In genomic region chr1:206674236-206674635, GRCh38 we compare ENCODE assay signal across 13 cellular contexts. TPM values are rescaled to one million over a fixed set of nuclear protein-coding genes. Genes with fewer than 3 reads are reported as not detected.
DNase-seq lines count a peak whose midpoint lies in the region; ATAC-seq, FAIRE-seq and TF ChIP-seq lines count a peak whose summit lies in the region.
"Had no signal": no experiment of that assay in that cellular context is flagged by ENCODE, and none has a peak within 500 bp of the region (broad histone marks: within the 10 kb centered on the region; RNA-seq: fewer than 3 reads in every experiment).

No MANE protein-coding gene starts in this region.

- H3K36me3 ChIP-seq in BLaER1 treated with 17β-estradiol and CSF1 and Interleukin-3, amounts not matched to agents 10 nM and 100 nM: no peaks in the 10 kb centered on the region
- H3K36me3 ChIP-seq in RWPE2 (ENCODE audit: low read depth): no peaks in the 10 kb centered on the region
- H3K36me3 ChIP-seq in gastrocnemius medialis: no peaks in the 10 kb centered on the region
- H3K36me3 ChIP-seq in HepG2 (replicated peaks in 1 of 2; ENCODE audit: control insufficient read depth in 1 of 2, insufficient read depth in 2 of 2, low read length in 2 of 2): no peaks in the 10 kb centered on the region

- no peak for TF ChIP-seq EP300 in HepG2 (IDR thresholded peaks at IDR 0.05; ENCODE audit: low read depth in 2 of 2, low read length in 2 of 2)
- no peak for TF ChIP-seq EP300 in HepG2 (CRISPR knock-in tag; IDR thresholded peaks at IDR 0.05; ENCODE audit: borderline replicate concordance)

- no peak for TF ChIP-seq CTCF in RWPE2 (IDR thresholded peaks at IDR 0.05; ENCODE audit: poor library complexity, severe bottlenecking)
- TF ChIP-seq CTCF in foreskin keratinocyte (conservative IDR thresholded peaks at IDR 0.05): no peak
- no peak for TF ChIP-seq CTCF in gastrocnemius medialis (IDR thresholded peaks at IDR 0.05 in 4 of 5, conservative IDR thresholded peaks at IDR 0.05 in 1 of 5)
- TF ChIP-seq CTCF in HepG2 (CRISPR knock-in tag; IDR thresholded peaks at IDR 0.05): no peak

- no peak for TF ChIP-seq POLR2A in gastrocnemius medialis (IDR thresholded peaks at IDR 0.05)
- no peak for TF ChIP-seq POLR2A in HepG2 (IDR thresholded peaks at IDR 0.05; ENCODE audit: insufficient read depth in 1 of 2, low read depth in 2 of 2, low read length in 2 of 2)

- peak overlapping the region in 1 of 11 experiments; percentile 40; a peak in 1 of 22 replicates for H3K27ac ChIP-seq in BLaER1 treated with 17β-estradiol and CSF1 and Interleukin-3, amounts not matched to agents 10 nM and 100 nM
- peak overlapping the region; percentile 46 for H3K27ac ChIP-seq in RWPE2 (ENCODE audit: poor library complexity, severe bottlenecking)
- peak overlapping the region; percentile 85 for H3K27ac ChIP-seq in foreskin keratinocyte
- peak overlapping the region; percentile 50 to 66 (median 62) for H3K27ac ChIP-seq in gastrocnemius medialis
- no peak overlapping the region for H3K27ac ChIP-seq in HepG2 (ENCODE audit: extremely low read length, insufficient read depth, low read length)

- peaks cover 42 to 100% (median 86%) of the 10 kb centered on the region in 10 experiments for H3K4me1 ChIP-seq in BLaER1 treated with 17β-estradiol and CSF1 and Interleukin-3, amounts not matched to agents 10 nM and 100 nM
- H3K4me1 ChIP-seq in RWPE2 (ENCODE audit: insufficient read depth, poor library complexity, severe bottlenecking) (peaks cover 11% of the 10 kb centered on the region), foreskin keratinocyte (peaks cover 28% of the 10 kb centered on the region), gastrocnemius medialis (peaks cover 8 to 30% of the 10 kb centered on the region in 2 donors), HepG2 (ENCODE audit: insufficient read depth, low read length) (0 out of 2 replicates have a peak, but pooled peaks cover 16% of the 10 kb centered on the region)

- POLR2A ChIA-PET in HepG2 (lab: Yijun Ruan, JAX): interaction anchor here (1.0 kb wide), 1 partner anchor 10 kb away, joined by 3 read pairs; no protein-coding TSS in a partner anchor

- H3K79me2 ChIP-seq in HepG2 (ENCODE audit: insufficient read depth, low read length): no peaks in the 10 kb centered on the region

- H3K9ac ChIP-seq in BLaER1 treated with 17β-estradiol and CSF1 and Interleukin-3, amounts not matched to agents 10 nM and 100 nM: no peak overlapping the region
- no peak overlapping the region for H3K9ac ChIP-seq in HepG2 (ENCODE audit: insufficient read depth, low read depth, low read length)

- H3K9me3 ChIP-seq in BLaER1 treated with 17β-estradiol and CSF1 and Interleukin-3, amounts not matched to agents 10 nM and 100 nM (replicated peaks in 1 of 11): no peaks in the 10 kb centered on the region
- H3K9me3 ChIP-seq in RWPE2 (ENCODE audit: severe bottlenecking) (no peaks in the 10 kb centered on the region), gastrocnemius medialis (no peaks in the 10 kb centered on the region), HepG2 (ENCODE audit: low read length) (no peaks in the 10 kb centered on the region)

- H3K4me2 ChIP-seq in BLaER1 treated with 17β-estradiol and CSF1 and Interleukin-3, amounts not matched to agents 10 nM and 100 nM: peak overlapping the region; percentile 69 to 92 (median 78); a peak in 21 of 22 replicates
- H3K4me2 ChIP-seq in HepG2 (ENCODE audit: low read depth, low read length): no peak overlapping the region

- FAIRE-seq in HepG2 (lab: Jason Lieb, UNC): no peak

- 16% methylated on average over 3 of the region's 3 CpGs for WGBS in HepG2 (ENCODE audit: low lambda C conversion rate)

- TF ChIP-seq RAD21 in HepG2 (CRISPR knock-in tag; IDR thresholded peaks at IDR 0.05): no peak

- peaks cover 0 to 58% (median 0%) of the 10 kb centered on the region in 11 experiments; a peak in 6 of 22 replicates for H4K20me1 ChIP-seq in BLaER1 treated with 17β-estradiol and CSF1 and Interleukin-3, amounts not matched to agents 10 nM and 100 nM
- no peaks in the 10 kb centered on the region for H4K20me1 ChIP-seq in HepG2 (ENCODE audit: insufficient read depth, low read length)

- no TSS peak for BruUV-seq in HepG2 (replicated peaks; lab: Mats Ljungman, UMichigan)

- peaks cover 0 to 84% (median 0%) of the 10 kb centered on the region in 11 experiments; a peak in 7 of 22 replicates for H3K27me3 ChIP-seq in BLaER1 treated with 17β-estradiol and CSF1 and Interleukin-3, amounts not matched to agents 10 nM and 100 nM
- H3K27me3 ChIP-seq in RWPE2 (ENCODE audit: insufficient read depth, poor library complexity, severe bottlenecking): no peaks in the 10 kb centered on the region
- no peaks in the 10 kb centered on the region for H3K27me3 ChIP-seq in foreskin keratinocyte
- H3K27me3 ChIP-seq in gastrocnemius medialis: no peaks in the 10 kb centered on the region
- H3K27me3 ChIP-seq in HepG2 (ENCODE audit: control insufficient read depth in 1 of 2, insufficient read depth in 2 of 2, low read length in 2 of 2): peaks cover 3 to 34% of the 10 kb centered on the region in 2 experiments; a peak in 4 of 5 replicates

- CTCF ChIA-PET in HepG2 (lab: Yijun Ruan, JAX; ENCODE audit: low intra/inter-chr PET ratio, low total read pairs): no interaction called here

- ATAC-seq in RWPE2 (ENCODE audit: low read depth): no peak
- no peak for ATAC-seq in foreskin keratinocyte
- no peak for ATAC-seq in gastrocnemius medialis
- no peak for ATAC-seq in HepG2
- no peak for ATAC-seq in GM21367 (IDR thresholded peaks at IDR 0.05; ENCODE audit: unreplicated experiment)

- H2AFZ ChIP-seq in HepG2 (ENCODE audit: low read length): no peak overlapping the region

- intact Hi-C loops in gastrocnemius medialis (cut with DNase I; ENCODE audit: low total_unique reads) (no loop called here), HepG2 (cut with micrococcal nuclease; ENCODE audit: unreplicated experiment) (no loop called here)

- DNase-seq in RWPE2 (ENCODE audit: low spot score) (no peak), foreskin keratinocyte (no peak), gastrocnemius medialis (no peak), HepG2 (ENCODE audit: low spot score) (no peak), dermis blood vessel endothelial cell (no peak), DMS 273 treated with DMSO at 0.1 percent for 48 hours (lab: John Stamatoyannopoulos, UW) (no peak)
- DNase-seq: activated CD4-positive, alpha-beta T cell treated with anti-CD3 and anti-CD28 coated beads for 1 hour; activated naive CD4-positive, alpha-beta T cell treated with anti-CD3 and anti-CD28 coated beads for 36 hours; NCI-H187 treated with DMSO at 0.1 percent for 48 hours; NCI-H526; stimulated activated CD8-positive, alpha-beta memory T cell treated with anti-CD3 and anti-CD28 coated beads, Interleukin-4, amount 100 ng/mL, for 48 hours had no signal

- H3K4me3 ChIP-seq in BLaER1 treated with 17β-estradiol and CSF1 and Interleukin-3, amounts not matched to agents 10 nM and 100 nM: no peak overlapping the region
- no peak overlapping the region for H3K4me3 ChIP-seq in RWPE2 (ENCODE audit: severe bottlenecking)
- no peak overlapping the region for H3K4me3 ChIP-seq in gastrocnemius medialis
- H3K4me3 ChIP-seq in HepG2 (replicated peaks in 1 of 3; ENCODE audit: insufficient read depth in 1 of 3, low read depth in 2 of 3, low read length in 3 of 3): no peak overlapping the region

- in situ Hi-C loops in gastrocnemius medialis (cut with MboI; ENCODE audit: low sequenced_read_pairs in 4 of 4): loop anchor here in 1 of 4 donors (25.0 kb wide), 1 partner anchor 138 kb away; no protein-coding TSS in a partner anchor
- in situ Hi-C loops in HepG2 (cut with HindIII; ENCODE audit: extremely low pct_ligation_motif_present, low pct_unique_long_range_greater_than_20kb): no loop called here

RNA-seq across cellular contexts. Expression of gene MAPKAPK2, which starts 10.5 kb away (rescaled TPM):
- total RNA-seq in foreskin keratinocyte (63.7 and 64.0 TPM in 2 replicates), gastrocnemius medialis (100 to 1,000 TPM; 115 to 207 (median 140) TPM), HepG2 (2016; rRNA removed; fragmentation: Illumina TruSeq; extraction: Trizol) (14.5 and 16.6 TPM in 2 replicates), dermis blood vessel endothelial cell (33.7 and 50.8 TPM in 2 replicates)
- polyA plus RNA-seq in foreskin keratinocyte (52.4 and 57.9 TPM in 2 replicates), HepG2 (2011; rRNA removed) (34.0 and 40.1 TPM in 2 replicates)
- total RNA-seq in HepG2 (2016; cell fraction: cytosol; rRNA removed; fragmentation: Illumina TruSeq; extraction: Trizol; ENCODE audit: low read depth): 11.7 and 13.0 TPM in 2 replicates
- total RNA-seq in HepG2 (2016; cell fraction: insoluble cytoplasmic fraction; rRNA removed; fragmentation: Illumina TruSeq; extraction: Trizol): 11.8 and 16.6 TPM in 2 replicates
- total RNA-seq in HepG2 (2016; cell fraction: membrane; rRNA removed; fragmentation: Illumina TruSeq; extraction: Trizol): 26.9 and 28.5 TPM in 2 replicates
- 15.3 TPM in 2 replicates for total RNA-seq in HepG2 (2016; cell fraction: nucleus; rRNA removed; fragmentation: Illumina TruSeq; extraction: Trizol)
- 28.8 and 30.9 TPM in 2 replicates for polyA plus RNA-seq in HepG2 (2011; cell fraction: cytosol; rRNA removed)
- polyA plus RNA-seq in HepG2 (2011; cell fraction: nucleus; rRNA removed): 60.6 and 63.0 TPM in 2 replicates
- polyA plus RNA-seq in HepG2 (2012): 17.3 and 31.0 TPM in 2 replicates
- polyA plus RNA-seq in HepG2 (2016; cell fraction: cytosol; fragmentation: Illumina TruSeq; extraction: Trizol; ENCODE audit: low read depth): 13.8 and 14.2 TPM in 2 replicates
- 17.8 and 22.4 TPM in 2 replicates for polyA plus RNA-seq in HepG2 (2016; cell fraction: insoluble cytoplasmic fraction; fragmentation: Illumina TruSeq; extraction: Trizol; ENCODE audit: low read depth)
- polyA plus RNA-seq in HepG2 (2016; cell fraction: membrane; fragmentation: Illumina TruSeq; extraction: Trizol; ENCODE audit: low read depth): 32.7 and 35.8 TPM in 2 replicates
- 41.1 and 43.4 TPM in 2 replicates for polyA plus RNA-seq in HepG2 (2016; cell fraction: nucleus; fragmentation: Illumina TruSeq; extraction: Trizol; ENCODE audit: insufficient read depth, low read depth)
- 50.0 and 68.4 TPM in 2 replicates for polyA minus RNA-seq in HepG2 (2011; rRNA and poly(A)+ RNA removed; ENCODE audit: low replicate concordance)
- 15.6 and 16.3 TPM in 2 replicates for polyA minus RNA-seq in HepG2 (2011; cell fraction: cytosol; rRNA and poly(A)+ RNA removed)
- polyA minus RNA-seq in HepG2 (2011; cell fraction: nucleus; rRNA and poly(A)+ RNA removed): 24.2 and 25.9 TPM in 2 replicates

RNA-seq across cellular contexts. Expression of gene DYRK3, which starts 38.9 kb away (rescaled TPM):
- total RNA-seq in foreskin keratinocyte (25.1 and 26.1 TPM in 2 replicates), gastrocnemius medialis (1 to 10 TPM in 2 of 4 donors, under 1 TPM in 2; 0.85 to 1.8 (median 1.0) TPM), HepG2 (2016; rRNA removed; fragmentation: Illumina TruSeq; extraction: Trizol) (2.8 and 4.1 TPM in 2 replicates), dermis blood vessel endothelial cell (11.4 and 12.6 TPM in 2 replicates)
- polyA plus RNA-seq in foreskin keratinocyte (7.5 and 8.1 TPM in 2 replicates), HepG2 (2011; rRNA removed) (0.48 and 0.50 TPM in 2 replicates)
- 0.44 and 0.81 TPM in 2 replicates for total RNA-seq in HepG2 (2016; cell fraction: cytosol; rRNA removed; fragmentation: Illumina TruSeq; extraction: Trizol; ENCODE audit: low read depth)
- total RNA-seq in HepG2 (2016; cell fraction: insoluble cytoplasmic fraction; rRNA removed; fragmentation: Illumina TruSeq; extraction: Trizol): 3.1 and 4.0 TPM in 2 replicates
- 1.4 and 1.5 TPM in 2 replicates for total RNA-seq in HepG2 (2016; cell fraction: membrane; rRNA removed; fragmentation: Illumina TruSeq; extraction: Trizol)
- 1.7 and 2.7 TPM in 2 replicates for total RNA-seq in HepG2 (2016; cell fraction: nucleus; rRNA removed; fragmentation: Illumina TruSeq; extraction: Trizol)
- polyA plus RNA-seq in HepG2 (2011; cell fraction: cytosol; rRNA removed): 0.31 and 0.43 TPM in 2 replicates
- 0.29 and 0.58 TPM in 2 replicates for polyA plus RNA-seq in HepG2 (2011; cell fraction: nucleus; rRNA removed)
- polyA plus RNA-seq in HepG2 (2012): 0.40 and 0.43 TPM in 2 replicates
- 0.10 and 0.25 TPM in 2 replicates for polyA plus RNA-seq in HepG2 (2016; cell fraction: cytosol; fragmentation: Illumina TruSeq; extraction: Trizol; ENCODE audit: low read depth)
- polyA plus RNA-seq in HepG2 (2016; cell fraction: insoluble cytoplasmic fraction; fragmentation: Illumina TruSeq; extraction: Trizol; ENCODE audit: low read depth): 1.7 and 2.1 TPM in 2 replicates
- 0.34 and 0.35 TPM in 2 replicates for polyA plus RNA-seq in HepG2 (2016; cell fraction: membrane; fragmentation: Illumina TruSeq; extraction: Trizol; ENCODE audit: low read depth)
- 1.0 and 1.5 TPM in 2 replicates for polyA plus RNA-seq in HepG2 (2016; cell fraction: nucleus; fragmentation: Illumina TruSeq; extraction: Trizol; ENCODE audit: insufficient read depth, low read depth)
- polyA minus RNA-seq in HepG2 (2011; rRNA and poly(A)+ RNA removed; ENCODE audit: low replicate concordance): 0.80 and 17.9 TPM in 2 replicates
- 0.40 and 1.7 TPM in 2 replicates for polyA minus RNA-seq in HepG2 (2011; cell fraction: cytosol; rRNA and poly(A)+ RNA removed)
- 1.2 and 2.0 TPM in 2 replicates for polyA minus RNA-seq in HepG2 (2011; cell fraction: nucleus; rRNA and poly(A)+ RNA removed)
